8 cellular contexts compared by ENCODE assay signal in the genomic region with DNA sequence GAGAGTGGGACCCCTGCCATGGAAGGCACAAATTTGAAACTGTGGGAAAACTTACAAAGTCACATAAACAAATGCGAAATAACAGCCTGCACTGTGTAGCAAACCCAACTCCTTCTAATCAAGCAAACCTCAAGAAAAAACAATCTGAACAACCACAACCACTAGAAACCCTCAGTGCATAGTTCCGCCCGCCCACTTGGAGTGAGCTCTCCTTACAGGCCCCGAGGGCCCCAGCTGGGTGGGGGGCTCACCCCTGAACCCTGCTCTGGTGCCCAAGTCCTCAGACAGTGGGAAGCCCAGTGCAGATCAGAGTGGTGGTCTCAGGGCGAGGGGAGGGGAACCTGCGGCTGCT. TPM values are rescaled to one million over a fixed set of nuclear protein-coding genes. Genes with fewer than 3 reads are reported as not detected.
DNase-seq lines count a peak whose midpoint lies in the region; ATAC-seq and TF ChIP-seq lines count a peak whose summit lies in the region.

No MANE protein-coding gene starts in this region.

- H3K4me1 ChIP-seq in Caco-2 = peaks cover 25% of the 10 kb centered on the region

- no peaks in the 10 kb centered on the region for H3K27me3 Mint-ChIP-seq in Caco-2 (ENCODE audit: insufficient read depth, unreplicated experiment)

- DNase-seq in Caco-2 = no peak
- DNase-seq in foreskin fibroblast = peak; percentile 71 to 87
- DNase-seq in sciatic nerve (ENCODE audit: low spot score) = peak; percentile 86
- DNase-seq in T1000 (lab: John Stamatoyannopoulos, UW) = no peak
- no peak for DNase-seq in SK-N-DZ (ENCODE audit: low spot score)
- no peak for DNase-seq in Kasumi-1 (lab: John Stamatoyannopoulos, UW)
- DNase-seq in NCI-H1436 treated with DMSO at 0.1 percent for 48 hours (lab: John Stamatoyannopoulos, UW) = no peak

- TF ChIP-seq CTCF in Caco-2 (IDR thresholded peaks at IDR 0.05; ENCODE audit: insufficient read depth in 1 of 2, low read depth in 1 of 2, low read length in 1 of 2, severe bottlenecking in 1 of 2, unreplicated experiment in 1 of 2) (no peak), foreskin fibroblast (IDR thresholded peaks at IDR 0.05; ENCODE audit: low read depth, low read length) (no peak)

- BruUV-seq in Caco-2 (replicated peaks; lab: Mats Ljungman, UMichigan) = TSS peak; percentile 30

- intact Hi-C loops in Caco-2 (cut with micrococcal nuclease; ENCODE audit: unreplicated experiment) = no loop called here
- intact Hi-C loops in sciatic nerve (cut with DNase I) = no loop called here

- peaks cover 15% of the 10 kb centered on the region for H3K36me3 Mint-ChIP-seq in Caco-2 (ENCODE audit: insufficient read depth, unreplicated experiment)

- H3K27ac Mint-ChIP-seq in Caco-2 (ENCODE audit: unreplicated experiment) = peak overlapping the region; percentile 30

- H3K27me3 ChIP-seq in Caco-2 (replicated peaks; ENCODE audit: control insufficient read depth, insufficient read depth, low read length) = no peaks in the 10 kb centered on the region

- H3K36me3 ChIP-seq in Caco-2 (ENCODE audit: control insufficient read depth, insufficient read depth, low read length) = no peaks in the 10 kb centered on the region

- no peaks in the 10 kb centered on the region for H3K9me3 Mint-ChIP-seq in Caco-2 (ENCODE audit: unreplicated experiment)

- H3K4me3 Mint-ChIP-seq in Caco-2 (ENCODE audit: unreplicated experiment) = peak overlapping the region; percentile 56

- H3K9me3 ChIP-seq in Caco-2 = no peaks in the 10 kb centered on the region

- CTCF ChIA-PET in Caco-2 (lab: Charles Lee) = no interaction called here

- no peak overlapping the region for H3K4me3 ChIP-seq in Caco-2 (ENCODE audit: low read depth, low read length)
- H3K4me3 ChIP-seq in foreskin fibroblast (ENCODE audit: low read depth in 1 of 2, low read length in 2 of 2) = peak overlapping the region; percentile 90 to 96

- peaks cover 8% of the 10 kb centered on the region for H3K4me1 Mint-ChIP-seq in Caco-2 (ENCODE audit: low read depth, unreplicated experiment)

- ATAC-seq in SK-N-SH treated with all-trans-retinoic acid at 6 μM for 48 hours (peak; percentile 8; the same call in 2 of the 3 replicates), sciatic nerve (peak; percentile 73)

- POLR2A ChIA-PET in Caco-2 (lab: Charles Lee) = no interaction called here

TF ChIP-seq in SK-N-SH treated with all-trans-retinoic acid at 6 μM for 48 hours, 23 proteins besides CTCF, POLR2A, EP300 and RAD21:
- TF ChIP-seq ZNF8 (CRISPR knock-in tag; IDR thresholded peaks at IDR 0.05) = no peak
- TF ChIP-seq ZC3H10 (CRISPR knock-in tag; IDR thresholded peaks at IDR 0.05) = no peak
- no peak for TF ChIP-seq ESRRG (CRISPR knock-in tag; IDR thresholded peaks at IDR 0.05)
- TF ChIP-seq BACH2 (CRISPR knock-in tag; IDR thresholded peaks at IDR 0.05; ENCODE audit: borderline replicate concordance) = no peak

RNA-seq across cellular contexts. Expression of gene MXRA8, which starts 0.9 kb away (rescaled TPM):
- total RNA-seq in Caco-2 (2022) = 4.9 and 5.0 TPM in 2 replicates
- total RNA-seq in sciatic nerve = 262 TPM
- polyA plus RNA-seq in SK-N-DZ (2014; cell fraction: cytosol; rRNA removed) = 134 and 140 TPM in 2 replicates
- 385 and 502 TPM in 2 replicates for polyA plus RNA-seq in SK-N-DZ (2014; cell fraction: nucleus; rRNA removed)

RNA-seq across cellular contexts. Expression of gene DVL1, which starts 10.1 kb away (rescaled TPM):
- total RNA-seq in Caco-2 (2022) (40.6 and 43.0 TPM in 2 replicates), sciatic nerve (91.4 TPM)
- polyA plus RNA-seq in SK-N-DZ (2014; cell fraction: cytosol; rRNA removed) = 38.4 and 48.5 TPM in 2 replicates
- polyA plus RNA-seq in SK-N-DZ (2014; cell fraction: nucleus; rRNA removed) = 268 and 305 TPM in 2 replicates

RNA-seq across cellular contexts. Expression of gene AURKAIP1, which starts 15.7 kb away (rescaled TPM):
- total RNA-seq in Caco-2 (2022) (187 and 200 TPM in 2 replicates), sciatic nerve (58.9 TPM)
- polyA plus RNA-seq in SK-N-DZ (2014; cell fraction: cytosol; rRNA removed) = 141 and 178 TPM in 2 replicates
- 162 and 257 TPM in 2 replicates for polyA plus RNA-seq in SK-N-DZ (2014; cell fraction: nucleus; rRNA removed)

RNA-seq across cellular contexts. Expression of gene TAS1R3, which starts 28.2 kb away (rescaled TPM):
- 0.09 and 0.29 TPM in 2 replicates for total RNA-seq in Caco-2 (2022)
- 0.49 TPM for total RNA-seq in sciatic nerve
- 0.07 and 0.33 TPM in 2 replicates for polyA plus RNA-seq in SK-N-DZ (2014; cell fraction: cytosol; rRNA removed)
- 0.54 and 0.69 TPM in 2 replicates for polyA plus RNA-seq in SK-N-DZ (2014; cell fraction: nucleus; rRNA removed)

RNA-seq across cellular contexts. Expression of gene CPTP, which starts 34.7 kb away (rescaled TPM):
- 16.2 and 16.8 TPM in 2 replicates for total RNA-seq in Caco-2 (2022)
- total RNA-seq in sciatic nerve = 15.7 TPM
- 10.0 and 10.7 TPM in 2 replicates for polyA plus RNA-seq in SK-N-DZ (2014; cell fraction: cytosol; rRNA removed)
- 5.8 and 6.7 TPM in 2 replicates for polyA plus RNA-seq in SK-N-DZ (2014; cell fraction: nucleus; rRNA removed)

Comparison
In these comparisons a context has a peak if more than half of its experiments do, and no peak if none do; other contexts are left out.
1. DNase-seq: peak in foreskin fibroblast (2 of 2) and sciatic nerve (single experiment); none in Caco-2 (0 of 2), T1000 (single experiment), SK-N-DZ (single experiment), Kasumi-1 (0 of 2) and NCI-H1436 treated with DMSO at 0.1 percent for 48 hours (single experiment).
2. RNA of gene MXRA8, which starts 0.9 kb away (total RNA-seq): 262 TPM in sciatic nerve (single experiment); 4.9 to 5.0 TPM in Caco-2; every median in the first group is over 10 times any median in the second.